12 cellular contexts compared by ENCODE assay signal in genomic region chr17:76451480-76451879, GRCh38. TPM values are rescaled to one million over a fixed set of nuclear protein-coding genes. Genes with fewer than 3 reads are reported as not detected.
DNase-seq lines count a peak whose midpoint lies in the region; ATAC-seq, FAIRE-seq and TF ChIP-seq lines count a peak whose summit lies in the region.
"Had no signal": no experiment of that assay in that cellular context is flagged by ENCODE, and none has a peak within 500 bp of the region (broad histone marks: within the 10 kb centered on the region; RNA-seq: fewer than 3 reads in every experiment).

No MANE protein-coding gene starts in this region.

- DNase-seq in AG04450 (ENCODE audit: low read depth, low spot score) = no peak
- no peak for DNase-seq in HAP-1 (ENCODE audit: low spot score in 2 of 2)
- DNase-seq in activated naive CD8-positive, alpha-beta T cell treated with anti-CD3 and anti-CD28 coated beads for 36 hours = no peak
- DNase-seq in germinal center (ENCODE audit: low spot score) = no peak
- DNase-seq in DMS79 treated with DMSO at 0.1 percent for 48 hours (lab: John Stamatoyannopoulos, UW) = no peak
- DNase-seq in RCC 7860 (ENCODE audit: low spot score) = no peak
- DNase-seq: effector CD8-positive, alpha-beta T cell; substantia nigra; T1000 had no signal

- peaks cover 1% of the 10 kb centered on the region for H3K9me3 Mint-ChIP-seq in activated naive CD8-positive, alpha-beta T cell treated with anti-CD3 and anti-CD28 coated beads for 36 hours

- peak overlapping the region; percentile 77 for H3K4me3 ChIP-seq in AG04450 (ENCODE audit: low read depth, low read length)
- peak overlapping the region; percentile 65 for H3K4me3 ChIP-seq in HAP-1
- peak overlapping the region; percentile 95; the same call in 1 of the 2 replicates for H3K4me3 ChIP-seq in iPS-18c (ENCODE audit: insufficient read depth, low read depth, low read length)

- no peak for ATAC-seq in GM18505 (IDR thresholded peaks at IDR 0.05; ENCODE audit: unreplicated experiment)

- no peaks in the 10 kb centered on the region for H3K27me3 Mint-ChIP-seq in activated naive CD8-positive, alpha-beta T cell treated with anti-CD3 and anti-CD28 coated beads for 36 hours

- CTCF ChIA-PET in AG04450 (lab: Charles Lee) = no interaction called here

- no peak overlapping the region for H3K27ac ChIP-seq in AG04450 (ENCODE audit: low read depth, low read length)

- H3K27ac Mint-ChIP-seq in activated naive CD8-positive, alpha-beta T cell treated with anti-CD3 and anti-CD28 coated beads for 36 hours = no peak overlapping the region

- H3K4me1 ChIP-seq in HAP-1 = peaks cover 18% of the 10 kb centered on the region

- POLR2A ChIA-PET in AG04450 (lab: Yijun Ruan, JAX) = no interaction called here

- H3K9me3 ChIP-seq in AG04450 (ENCODE audit: control insufficient read depth, insufficient read depth, low read length) = no peaks in the 10 kb centered on the region
- H3K9me3 ChIP-seq in HAP-1 = no peaks in the 10 kb centered on the region
- H3K9me3 ChIP-seq in iPS-18c (ENCODE audit: control insufficient read depth, insufficient read depth, low read length) = no peaks in the 10 kb centered on the region

- no peak for TF ChIP-seq CTCF in AG04450 (IDR thresholded peaks at IDR 0.05; ENCODE audit: low read depth, low read length)

- peaks cover 8% of the 10 kb centered on the region for H3K36me3 ChIP-seq in HAP-1 (replicated peaks)

- in situ Hi-C loops in HAP-1 (cut with MboI; ENCODE audit: low sequenced_read_pairs) = no loop called here

- peak overlapping the region; percentile 90 for H3K4me3 Mint-ChIP-seq in activated naive CD8-positive, alpha-beta T cell treated with anti-CD3 and anti-CD28 coated beads for 36 hours

- H3K4me1 Mint-ChIP-seq in activated naive CD8-positive, alpha-beta T cell treated with anti-CD3 and anti-CD28 coated beads for 36 hours = peaks cover 49% of the 10 kb centered on the region

- peaks cover 4% of the 10 kb centered on the region for H3K36me3 Mint-ChIP-seq in activated naive CD8-positive, alpha-beta T cell treated with anti-CD3 and anti-CD28 coated beads for 36 hours

- TF ChIP-seq POLR2A in GM18505 (IDR thresholded peaks at IDR 0.05; ENCODE audit: borderline replicate concordance, extremely low read depth, insufficient read depth, insufficient read length) = no peak

- no peaks in the 10 kb centered on the region for H3K27me3 ChIP-seq in AG04450 (ENCODE audit: control insufficient read depth, insufficient read depth, low read length)
- no peaks in the 10 kb centered on the region for H3K27me3 ChIP-seq in HAP-1 (ENCODE audit: low read depth)

- no peak for FAIRE-seq in RCC 7860 (lab: Jason Lieb, UNC)
- FAIRE-seq: G401.6 had no signal

RNA-seq across cellular contexts. Expression of gene UBE2O, which starts 1.5 kb away (rescaled TPM):
- 14.2 and 14.5 TPM in 2 replicates for polyA plus RNA-seq in AG04450 (2011; rRNA removed)
- 58.9 and 64.2 TPM in 2 replicates for polyA minus RNA-seq in AG04450 (2011; rRNA and poly(A)+ RNA removed)
- 10 to 100 TPM; 37.7 to 38.4 TPM for total RNA-seq in activated naive CD8-positive, alpha-beta T cell treated with anti-CD3 and anti-CD28 coated beads for 36 hours

RNA-seq across cellular contexts. Expression of gene AANAT, which starts 15.9 kb away (rescaled TPM):
- 0.12 TPM in 1 of 2 replicates, not detected in the other for polyA plus RNA-seq in AG04450 (2011; rRNA removed)
- not detected in 2 replicates for polyA minus RNA-seq in AG04450 (2011; rRNA and poly(A)+ RNA removed)
- total RNA-seq in activated naive CD8-positive, alpha-beta T cell treated with anti-CD3 and anti-CD28 coated beads for 36 hours = under 1 TPM in 1 of 2 experiments, not detected in 1; 0.36 TPM

RNA-seq across cellular contexts. Expression of gene RHBDF2, which starts 49.7 kb away (rescaled TPM):
- 5.4 and 8.7 TPM in 2 replicates for polyA plus RNA-seq in AG04450 (2011; rRNA removed)
- 6.8 and 7.7 TPM in 2 replicates for polyA minus RNA-seq in AG04450 (2011; rRNA and poly(A)+ RNA removed)
- total RNA-seq in activated naive CD8-positive, alpha-beta T cell treated with anti-CD3 and anti-CD28 coated beads for 36 hours = 10 to 100 TPM; 20.7 to 22.2 TPM
